Comparison of ENCODE assay signal across 29 cellular contexts in genomic region chr2:236762628-236763027, GRCh38.
"Had no signal": no experiment of that assay in that cellular context is flagged by ENCODE, and none has a peak within 500 bp of the region (broad histone marks: within the 10 kb centered on the region; RNA-seq: fewer than 3 reads in every experiment).

No MANE protein-coding gene starts in this region.

- FAIRE-seq: TTC549 had no signal

- H3K4me1 ChIP-seq: ascending aorta, body of pancreas, Peyer's patch had no signal

- H3K27ac ChIP-seq: ascending aorta, body of pancreas, Peyer's patch had no signal

- DNase-seq: activated B cell treated with CpG ODN at 0.5 μM for 24 hours; activated CD4-positive, alpha-beta memory T cell treated with anti-CD3 and anti-CD28 coated beads for 36 hours; activated CD4-positive, alpha-beta T cell treated with anti-CD3 and anti-CD28 coated beads for 1 hour; activated CD4-positive, alpha-beta T cell treated with anti-CD3 and anti-CD28 coated beads, Interleukin-2, amount 10 ng/mL, durations not matched to agents 7 days and 5 days; activated CD8-positive, alpha-beta memory T cell treated with anti-CD3 and anti-CD28 coated beads for 24 hours; activated effector memory CD4-positive, alpha-beta T cell treated with anti-CD3 and anti-CD28 coated beads, Interleukin-2, amount 50 U/mL, for 16 hours; activated naive CD4-positive, alpha-beta T cell treated with Interleukin-2 at 50 U/mL for 16 hours; activated naive CD8-positive, alpha-beta T cell treated with anti-CD3 and anti-CD28 coated beads, Interleukin-2, amount 50 U/mL, for 24 hours; activated T-cell treated with anti-CD3 and anti-CD28 coated beads, Interleukin-2, amount 50 U/mL, for 4 hours; amniotic stem cell; body of pancreas; MM.1S; NCI-H1105; NCI-H1436; NCI-H1694 treated with DMSO at 0.1 percent for 48 hours; NCI-H2029 treated with DMSO at 0.1 percent for 48 hours; NCI-H345; NCI-H510A treated with DMSO at 0.1 percent for 48 hours; NCI-H69; NK-92 treated with Interleukin-12 subunit alpha and Interleukin-12 subunit beta, amount 100 ng/mL, for 24 hours; OCI-M1; Peyer's patch; SHP77 treated with DMSO at 0.1 percent for 48 hours; T-cell; T-helper 2 cell; T1000 had no signal

- H3K9me3 ChIP-seq: ascending aorta, body of pancreas, Peyer's patch had no signal

- H3K27me3 ChIP-seq: ascending aorta, body of pancreas, Peyer's patch had no signal

- ATAC-seq: activated naive CD4-positive, alpha-beta T cell treated with anti-CD3 and anti-CD28 coated beads, Interleukin-2, amount 50 U/mL, for 72 hours; activated naive CD8-positive, alpha-beta T cell treated with anti-CD3 and anti-CD28 coated beads, Interleukin-2, amount 50 U/mL, for 24 hours; activated T-cell treated with anti-CD3 and anti-CD28 coated beads, Interleukin-2, amount 50 U/mL, for 4 hours; body of pancreas; T-cell had no signal

- H3K36me3 ChIP-seq: ascending aorta, Peyer's patch had no signal

- H3K4me3 ChIP-seq: ascending aorta, body of pancreas, Peyer's patch had no signal
